ENCODE assay signal across 8 cellular contexts in the genomic region with DNA sequence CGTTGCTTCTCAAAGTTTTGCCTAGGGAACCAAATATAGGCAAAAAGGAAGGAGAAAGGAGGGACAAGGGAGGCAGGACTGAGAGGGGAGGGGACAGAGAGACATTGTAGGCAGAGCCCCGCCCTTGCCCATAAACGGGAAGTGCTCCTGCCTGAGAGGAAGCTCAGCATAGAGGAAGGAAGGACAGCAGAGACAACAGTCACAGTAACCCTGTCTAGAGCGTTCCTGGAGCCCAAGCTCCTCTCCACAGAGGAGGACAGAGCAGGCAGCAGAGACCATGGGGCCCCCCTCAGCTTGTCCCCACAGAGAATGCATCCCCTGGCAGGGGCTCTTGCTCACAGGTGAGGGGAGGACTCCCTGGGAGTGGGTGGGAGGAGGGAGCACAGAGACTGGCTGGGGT. TPM values are rescaled to one million over a fixed set of nuclear protein-coding genes. Genes with fewer than 3 reads are reported as not detected.
DNase-seq lines count a peak whose midpoint lies in the region; ATAC-seq and TF ChIP-seq lines count a peak whose summit lies in the region.

A gene (plus strand): TSS at position 169 of the 400 bp plus-strand sequence. CDS start 109 bp downstream, at position 278.

- TF ChIP-seq POLR2A in Raji (IDR thresholded peaks at IDR 0.05; ENCODE audit: insufficient read depth, low read depth, low read length) (peak; percentile 49; the same call in 1 of the 2 replicates), adrenal gland (IDR thresholded peaks at IDR 0.05) (no peak)

- H3K27me3 ChIP-seq in adrenal gland: no peaks in the 10 kb centered on the region

- peaks cover under 1% of the 10 kb centered on the region for H3K9me3 Mint-ChIP-seq in activated CD4-positive, alpha-beta T cell treated with anti-CD3 and anti-CD28 coated beads for 36 hours (ENCODE audit: low read depth)

- peak; percentile 100 for ATAC-seq in activated CD4-positive, alpha-beta T cell treated with anti-CD3 and anti-CD28 coated beads for 36 hours

- H3K4me3 ChIP-seq in adrenal gland: peak within 1 kb of the TSS in 1 of 4 donors; percentile 32

- no peaks in the 10 kb centered on the region for H3K9me3 ChIP-seq in adrenal gland (replicated peaks in 1 of 3)

- CTCF ChIA-PET in activated CD4-positive, alpha-beta T cell treated with anti-CD3 and anti-CD28 coated beads for 36 hours (lab: Charles Lee): interaction anchor here (0.7 to 2.4 kb wide), 5 partner anchors 14 to 137 kb away, joined by 4 to 28 read pairs (median 6); a partner anchor contains a TSS

- H3K27ac Mint-ChIP-seq in activated CD4-positive, alpha-beta T cell treated with anti-CD3 and anti-CD28 coated beads for 36 hours: peak within 1 kb of the TSS; percentile 83

- 20 to 30% (median 23%) methylated on average over 4 of the region's 4 CpGs for WGBS in adrenal gland, 4 donors

- peak within 1 kb of the TSS in 1 of 5 donors; percentile 78 for H3K27ac ChIP-seq in adrenal gland

- intact Hi-C loops in activated CD4-positive, alpha-beta T cell treated with anti-CD3 and anti-CD28 coated beads for 36 hours (cut with DNase I, micrococcal nuclease): loop anchor here (1.0 kb wide), 1 partner anchor 19 kb away; no protein-coding TSS in a partner anchor
- intact Hi-C loops in adrenal gland (cut with DNase I): no loop called here
- intact Hi-C loops in posterior vena cava (cut with DNase I): no loop called here

- POLR2A ChIA-PET in activated CD4-positive, alpha-beta T cell treated with anti-CD3 and anti-CD28 coated beads for 36 hours (lab: Charles Lee): interaction anchor here (0.7 kb wide), 1 partner anchor 26 kb away, joined by 3 read pairs; no protein-coding TSS in a partner anchor

- peak; percentile 75 for DNase-seq in activated CD4-positive, alpha-beta T cell treated with anti-CD3 and anti-CD28 coated beads for 36 hours
- no peak for DNase-seq in activated CD4-positive, alpha-beta T cell treated with anti-CD3 and anti-CD28 coated beads for 1 hour
- DNase-seq in adrenal gland: peak; percentile 35 to 77 (median 57)
- peak; percentile 43 for DNase-seq in putamen (ENCODE audit: low spot score)
- no peak for DNase-seq in cerebellar cortex (ENCODE audit: low spot score)
- no peak for DNase-seq in posterior vena cava (ENCODE audit: low spot score)
- DNase-seq in NCI-H748 treated with DMSO at 0.1 percent for 48 hours (lab: John Stamatoyannopoulos, UW): no peak

- no peaks in the 10 kb centered on the region for H3K27me3 Mint-ChIP-seq in activated CD4-positive, alpha-beta T cell treated with anti-CD3 and anti-CD28 coated beads for 36 hours

- peaks cover 22% of the 10 kb centered on the region for H3K36me3 Mint-ChIP-seq in activated CD4-positive, alpha-beta T cell treated with anti-CD3 and anti-CD28 coated beads for 36 hours (ENCODE audit: low read depth)

- peaks cover 24% of the 10 kb centered on the region for H3K4me1 Mint-ChIP-seq in activated CD4-positive, alpha-beta T cell treated with anti-CD3 and anti-CD28 coated beads for 36 hours

- H3K4me1 ChIP-seq in adrenal gland (replicated peaks in 1 of 2): no peaks in the 10 kb centered on the region

- no peaks in the 10 kb centered on the region for H3K36me3 ChIP-seq in adrenal gland (replicated peaks in 1 of 2)

- peak within 1 kb of the TSS; percentile 70 for H3K4me3 Mint-ChIP-seq in activated CD4-positive, alpha-beta T cell treated with anti-CD3 and anti-CD28 coated beads for 36 hours

- TF ChIP-seq CTCF in adrenal gland (IDR thresholded peaks at IDR 0.05): no peak

RNA-seq across cellular contexts. Expression of the gene that starts here (rescaled TPM):
- 10 to 100 TPM; 22.1 to 27.6 TPM for total RNA-seq in activated CD4-positive, alpha-beta T cell treated with anti-CD3 and anti-CD28 coated beads for 36 hours
- total RNA-seq in adrenal gland: 1 to 10 TPM in 7 of 8 donors, not detected in 1; 1.2 to 4.7 (median 2.9) TPM
- 1 to 10 TPM; 1.2 to 1.7 (median 1.5) TPM for polyA plus RNA-seq in adrenal gland
- 1 to 10 TPM in 1 of 2 donors, under 1 TPM in 1; 0.48 to 2.5 TPM for total RNA-seq in posterior vena cava

Comparison
In these comparisons a context has a peak if more than half of its experiments do, and no peak if none do; other contexts are left out.
1. RNA of the gene that starts here (total RNA-seq): 22.1 to 27.6 TPM in activated CD4-positive, alpha-beta T cell treated with anti-CD3 and anti-CD28 coated beads for 36 hours; 1.2 to 4.7 TPM in adrenal gland and 0.48 to 2.5 TPM in posterior vena cava; every median in the first group is over 4 times any median in the second.
2. DNase-seq: peak in activated CD4-positive, alpha-beta T cell treated with anti-CD3 and anti-CD28 coated beads for 36 hours (single experiment), adrenal gland (7 of 7) and putamen (single experiment); none in activated CD4-positive, alpha-beta T cell treated with anti-CD3 and anti-CD28 coated beads for 1 hour (single experiment), cerebellar cortex (single experiment), posterior vena cava (single experiment) and NCI-H748 treated with DMSO at 0.1 percent for 48 hours (single experiment).
3. intact Hi-C loops: an anchor here in activated CD4-positive, alpha-beta T cell treated with anti-CD3 and anti-CD28 coated beads for 36 hours (1.0 kb wide); none called in adrenal gland and posterior vena cava.